In genomic region chr6:28729501-28730402, GRCh38 we compare ENCODE assay signal across 8 cellular contexts.
DNase-seq lines count a peak whose midpoint lies in the region; ATAC-seq and TF ChIP-seq lines count a peak whose summit lies in the region.

No MANE protein-coding gene starts in this region.

- no peak for TF ChIP-seq POLR2A in heart left ventricle (IDR thresholded peaks at IDR 0.05)
- TF ChIP-seq POLR2A in transverse colon (IDR thresholded peaks at IDR 0.05), result no peak

- no peak for ATAC-seq in heart left ventricle
- ATAC-seq in Right ventricle myocardium inferior, result no peak
- no peak for ATAC-seq in activated CD8-positive, alpha-beta T cell treated with anti-CD3 and anti-CD28 coated beads, Interleukin-2, amount 10 ng/mL, durations not matched to agents 7 days and 5 days
- ATAC-seq in HG02870 (IDR thresholded peaks at IDR 0.05; ENCODE audit: unreplicated experiment), result no peak

- in situ Hi-C loops in transverse colon (cut with MboI; ENCODE audit: low pct_ligation_motif_present in 1 of 4, low pct_unique_long_range_greater_than_20kb in 1 of 4, low sequenced_read_pairs in 3 of 4), result no loop called here

- no peak for TF ChIP-seq EP300 in transverse colon (IDR thresholded peaks at IDR 0.05; ENCODE audit: low read depth)

- 4 to 8% (median 6%) methylated on average over 24 of the region's 24 CpGs for WGBS in heart left ventricle, 4 donors
- WGBS in transverse colon (ENCODE audit: low coverage in 1 of 2), 2 donors, result 23 to 28% methylated on average over 11 to 24 of the region's 24 CpGs

- no peak for TF ChIP-seq CTCF in heart left ventricle (IDR thresholded peaks at IDR 0.05)
- TF ChIP-seq CTCF in transverse colon (IDR thresholded peaks at IDR 0.05), result no peak

- H3K36me3 ChIP-seq in heart left ventricle (no peaks in the 10 kb centered on the region), transverse colon (no peaks in the 10 kb centered on the region)

- DNase-seq in heart left ventricle, result no peak
- DNase-seq in Right ventricle myocardium inferior (ENCODE audit: missing footprints), result no peak
- DNase-seq in activated CD8-positive, alpha-beta T cell treated with anti-CD3 and anti-CD28 coated beads, Interleukin-2, amount 10 ng/mL, durations not matched to agents 7 days and 5 days, result no peak
- no peak for DNase-seq in transverse colon
- no peak for DNase-seq in iPS-NIHi7 (ENCODE audit: extremely low spot score)
- no peak for DNase-seq in ecto neural progenitor cell (ENCODE audit: low spot score)

- peaks cover 6% of the 10 kb centered on the region for H3K36me3 Mint-ChIP-seq in activated CD8-positive, alpha-beta T cell treated with anti-CD3 and anti-CD28 coated beads, Interleukin-2, amount 10 ng/mL, durations not matched to agents 7 days and 5 days (ENCODE audit: low read depth)

- H3K27ac Mint-ChIP-seq in activated CD8-positive, alpha-beta T cell treated with anti-CD3 and anti-CD28 coated beads, Interleukin-2, amount 10 ng/mL, durations not matched to agents 7 days and 5 days, result peak overlapping the region; percentile 78

- POLR2A ChIA-PET in activated CD8-positive, alpha-beta T cell treated with anti-CD3 and anti-CD28 coated beads, Interleukin-2, amount 10 ng/mL, durations not matched to agents 7 days and 5 days (lab: Charles Lee), result no interaction called here

- peaks cover 0 to 5% (median 0%) of the 10 kb centered on the region in 12 donors for H3K4me1 ChIP-seq in heart left ventricle
- peaks cover 0 to 8% (median 0%) of the 10 kb centered on the region in 4 donors for H3K4me1 ChIP-seq in transverse colon

- H3K4me1 Mint-ChIP-seq in activated CD8-positive, alpha-beta T cell treated with anti-CD3 and anti-CD28 coated beads, Interleukin-2, amount 10 ng/mL, durations not matched to agents 7 days and 5 days (ENCODE audit: low read depth), result peaks cover 21% of the 10 kb centered on the region

- H3K4me3 Mint-ChIP-seq in activated CD8-positive, alpha-beta T cell treated with anti-CD3 and anti-CD28 coated beads, Interleukin-2, amount 10 ng/mL, durations not matched to agents 7 days and 5 days, result peak overlapping the region; percentile 83

- H3K27ac ChIP-seq in heart left ventricle (no peak overlapping the region), transverse colon (no peak overlapping the region)

- peaks cover 0 to 13% (median 0%) of the 10 kb centered on the region in 12 donors for H3K9me3 ChIP-seq in heart left ventricle
- no peaks in the 10 kb centered on the region for H3K9me3 ChIP-seq in iPS-18c (ENCODE audit: control insufficient read depth, insufficient read depth, low read length)
- no peaks in the 10 kb centered on the region for H3K9me3 ChIP-seq in transverse colon

- CTCF ChIA-PET in activated CD8-positive, alpha-beta T cell treated with anti-CD3 and anti-CD28 coated beads, Interleukin-2, amount 10 ng/mL, durations not matched to agents 7 days and 5 days (lab: Charles Lee), result interaction anchor here (1.3 to 3.2 kb wide), 2 partner anchors 108 to 286 kb away, joined by 8 to 10 read pairs; no protein-coding TSS in a partner anchor

- H3K4me3 ChIP-seq in heart left ventricle, result peak overlapping the region in 9 of 12 donors; percentile 34 to 61 (median 55)
- H3K4me3 ChIP-seq in iPS-18c (ENCODE audit: insufficient read depth, low read depth, low read length), result peak overlapping the region; percentile 42
- H3K4me3 ChIP-seq in transverse colon, result peak overlapping the region in 3 of 4 donors; percentile 33 to 45 (median 37)

- H3K27me3 ChIP-seq in heart left ventricle, result peaks cover 0 to 86% (median 32%) of the 10 kb centered on the region in 9 donors
- H3K27me3 ChIP-seq in transverse colon, result peaks cover 97% of the 10 kb centered on the region

- intact Hi-C loops in heart left ventricle (cut with DNase I) (no loop called here), Right ventricle myocardium inferior (cut with DNase I) (no loop called here), transverse colon (cut with DNase I; ENCODE audit: low total_unique reads) (no loop called here)

- H3K9me3 Mint-ChIP-seq in activated CD8-positive, alpha-beta T cell treated with anti-CD3 and anti-CD28 coated beads, Interleukin-2, amount 10 ng/mL, durations not matched to agents 7 days and 5 days (ENCODE audit: insufficient read depth), result peaks cover 19% of the 10 kb centered on the region

- peaks cover 59% of the 10 kb centered on the region for H3K27me3 Mint-ChIP-seq in activated CD8-positive, alpha-beta T cell treated with anti-CD3 and anti-CD28 coated beads, Interleukin-2, amount 10 ng/mL, durations not matched to agents 7 days and 5 days (ENCODE audit: low read depth)
